Comparison of ENCODE assay signal across 8 cellular contexts in genomic region chr12:30796508-30796780, GRCh38. TPM values are rescaled to one million over a fixed set of nuclear protein-coding genes. Genes with fewer than 3 reads are reported as not detected.
A peak's percentile ranks its signal among the peaks of the same experiment; 100 is the strongest.
DNase-seq lines count a peak whose midpoint lies in the region; TF ChIP-seq lines count a peak whose summit lies in the region.

No MANE protein-coding gene starts in this region.

- in situ Hi-C loops in GM23248 (cut with MboI): no loop called here

- H3K27me3 ChIP-seq in Caco-2 (replicated peaks; ENCODE audit: control insufficient read depth, insufficient read depth, low read length) (no peaks in the 10 kb centered on the region), GM23248 (replicated peaks; ENCODE audit: insufficient read depth) (no peaks in the 10 kb centered on the region), Peyer's patch (peaks cover 0 to 5% of the 10 kb centered on the region in 2 donors), endodermal cell (ENCODE audit: control insufficient read depth, insufficient read depth, low read length, poor library complexity, severe bottlenecking) (no peaks in the 10 kb centered on the region), mucosa of stomach (ENCODE audit: control insufficient read depth, insufficient read depth, low read length) (peaks cover 17% of the 10 kb centered on the region)
- no peaks in the 10 kb centered on the region for H3K27me3 ChIP-seq in CD4-positive, alpha-beta memory T cell (ENCODE audit: insufficient read depth, low read length)

- H3K27me3 Mint-ChIP-seq in Caco-2 (ENCODE audit: insufficient read depth, unreplicated experiment) (peaks cover 3% of the 10 kb centered on the region), endodermal cell (ENCODE audit: insufficient read depth) (peaks cover 6% of the 10 kb centered on the region)
- peaks cover 25 to 41% of the 10 kb centered on the region in 2 donors for H3K27me3 Mint-ChIP-seq in CD4-positive, alpha-beta memory T cell

- DNase-seq in Caco-2 (peak; percentile 64 to 66), GM23248 (peak; percentile 78), Peyer's patch (peak in 1 of 3 donors; percentile 53), endodermal cell (no peak), NK-92 (lab: John Stamatoyannopoulos, UW; ENCODE audit: unreplicated experiment) (no peak)
- no peak for DNase-seq in activated CD4-positive, CD25-positive, alpha-beta regulatory T cell treated with anti-CD3 and anti-CD28 coated beads, Interleukin-2, amount 50 U/mL, for 72 hours
- DNase-seq in CD4-positive, alpha-beta memory T cell: no peak

- H3K4me3 Mint-ChIP-seq in Caco-2 (ENCODE audit: unreplicated experiment) (peak overlapping the region; percentile 80), endodermal cell (peak overlapping the region; percentile 73)
- H3K4me3 Mint-ChIP-seq in CD4-positive, alpha-beta memory T cell: peak overlapping the region in 3 of 8 donors; percentile 69 to 83 (median 75)

- peaks cover 34% of the 10 kb centered on the region for H3F3A ChIP-seq in GM23248 (ENCODE audit: insufficient read depth)

- H3K36me3 Mint-ChIP-seq in Caco-2 (ENCODE audit: insufficient read depth, unreplicated experiment) (no peaks in the 10 kb centered on the region), endodermal cell (ENCODE audit: low read depth) (peaks cover 22% of the 10 kb centered on the region)
- no peaks in the 10 kb centered on the region for H3K36me3 Mint-ChIP-seq in CD4-positive, alpha-beta memory T cell

- peaks cover 14% of the 10 kb centered on the region; the same call in 1 of the 2 replicates for H3K79me2 ChIP-seq in GM23248 (ENCODE audit: insufficient read depth)

- H3K4me2 ChIP-seq in GM23248 (ENCODE audit: unreplicated experiment): peak overlapping the region; percentile 95

- 0 to 9% methylated on average over 7 to 17 of the region's 19 CpGs for WGBS in GM23248 (ENCODE audit: low coverage in 1 of 2, low lambda C conversion rate in 2 of 2, missing lambda C conversion rate in 2 of 2), 2 experiments
- 1% methylated on average over 19 of the region's 19 CpGs; no CpG with 5 or more reads in 1 of the 2 experiments for WGBS in endodermal cell (ENCODE audit: insufficient coverage in 1 of 2, insufficient read length in 1 of 2), 2 experiments

- H3K27ac ChIP-seq in GM23248 (peak overlapping the region; percentile 97), Peyer's patch (no peak overlapping the region), endodermal cell (ENCODE audit: low read depth, low read length) (no peak overlapping the region)
- no peak overlapping the region for H3K27ac ChIP-seq in CD4-positive, alpha-beta memory T cell (ENCODE audit: low read depth, low read length)

- intact Hi-C loops in Caco-2 (cut with micrococcal nuclease; ENCODE audit: unreplicated experiment): loop anchor here (1.0 to 10.0 kb wide), 4 partner anchors 33 to 292 kb away; partner anchors contain the start of gene IPO8
- intact Hi-C loops in CD4-positive, alpha-beta memory T cell (cut with micrococcal nuclease): no loop called here

- H4K20me1 ChIP-seq in GM23248 (ENCODE audit: insufficient read depth): no peaks in the 10 kb centered on the region

- no peak overlapping the region for H3K27ac Mint-ChIP-seq in Caco-2 (ENCODE audit: unreplicated experiment)
- no peak overlapping the region for H3K27ac Mint-ChIP-seq in endodermal cell
- no peak overlapping the region for H3K27ac Mint-ChIP-seq in CD4-positive, alpha-beta memory T cell

- H3K4me1 ChIP-seq in Caco-2: peaks cover 26% of the 10 kb centered on the region
- peaks cover 34% of the 10 kb centered on the region for H3K4me1 ChIP-seq in GM23248 (ENCODE audit: insufficient read depth)
- peaks cover 0 to 18% (median 7%) of the 10 kb centered on the region in 4 donors for H3K4me1 ChIP-seq in Peyer's patch
- H3K4me1 ChIP-seq in endodermal cell (ENCODE audit: control insufficient read depth, insufficient read depth, low read length): no peaks in the 10 kb centered on the region
- peaks cover 19% of the 10 kb centered on the region for H3K4me1 ChIP-seq in mucosa of stomach (ENCODE audit: control insufficient read depth, insufficient read depth, low read length)
- peaks cover 11% of the 10 kb centered on the region for H3K4me1 ChIP-seq in CD4-positive, alpha-beta memory T cell (ENCODE audit: insufficient read depth, low read length)

- H3K9me3 Mint-ChIP-seq in Caco-2 (ENCODE audit: unreplicated experiment) (no peaks in the 10 kb centered on the region), endodermal cell (peaks cover 13% of the 10 kb centered on the region)
- no peaks in the 10 kb centered on the region for H3K9me3 Mint-ChIP-seq in CD4-positive, alpha-beta memory T cell

- peak overlapping the region; percentile 93 for H3K9ac ChIP-seq in GM23248
- peak overlapping the region; percentile 15 for H3K9ac ChIP-seq in endodermal cell (ENCODE audit: extremely low read depth, low read length, poor library complexity, severe bottlenecking)
- peak overlapping the region; percentile 68 for H3K9ac ChIP-seq in mucosa of stomach (ENCODE audit: low read length)

- BruUV-seq in Caco-2 (replicated peaks; lab: Mats Ljungman, UMichigan): no TSS peak

- H3K4me3 ChIP-seq in Caco-2 (ENCODE audit: low read depth, low read length): peak overlapping the region; percentile 75
- H3K4me3 ChIP-seq in GM23248: peak overlapping the region; percentile 88
- peak overlapping the region; percentile 33 to 57 (median 46) for H3K4me3 ChIP-seq in Peyer's patch
- H3K4me3 ChIP-seq in endodermal cell (ENCODE audit: low read length): peak overlapping the region; percentile 77
- peak overlapping the region; percentile 64 for H3K4me3 ChIP-seq in mucosa of stomach (ENCODE audit: low read length)
- no peak overlapping the region for H3K4me3 ChIP-seq in CD4-positive, alpha-beta memory T cell (ENCODE audit: low read length in 2 of 2)

- CTCF ChIA-PET in Caco-2 (lab: Charles Lee): interaction anchor here (0.6 to 1.9 kb wide), 5 partner anchors 42 to 635 kb away, joined by 3 to 21 read pairs (median 3); partner anchors contain the start of genes CAPRIN2 and IPO8
- CTCF ChIA-PET in CD4-positive, alpha-beta memory T cell (lab: Charles Lee; ENCODE audit: partially characterized antibody): interaction anchor here (0.7 to 1.1 kb wide), 4 partner anchors 12 to 1693 kb away, joined by 3 read pairs; no protein-coding TSS in a partner anchor

- peak overlapping the region; percentile 85 for H2AFZ ChIP-seq in GM23248

- H3K9me3 ChIP-seq in Caco-2: no peaks in the 10 kb centered on the region
- no peaks in the 10 kb centered on the region for H3K9me3 ChIP-seq in GM23248 (ENCODE audit: low read depth)
- no peaks in the 10 kb centered on the region for H3K9me3 ChIP-seq in Peyer's patch
- H3K9me3 ChIP-seq in endodermal cell (ENCODE audit: control insufficient read depth, low read length): peaks cover 10% of the 10 kb centered on the region
- no peaks in the 10 kb centered on the region for H3K9me3 ChIP-seq in mucosa of stomach (ENCODE audit: control insufficient read depth, low read length)
- H3K9me3 ChIP-seq in CD4-positive, alpha-beta memory T cell (ENCODE audit: control insufficient read depth in 1 of 2, low read length in 2 of 2): no peaks in the 10 kb centered on the region

- H3K9me2 ChIP-seq in GM23248 (ENCODE audit: insufficient read depth): no peaks in the 10 kb centered on the region

- no peak for TF ChIP-seq POLR2A in Peyer's patch (IDR thresholded peaks at IDR 0.05)

- no peaks in the 10 kb centered on the region for H3K36me3 ChIP-seq in Caco-2 (ENCODE audit: control insufficient read depth, insufficient read depth, low read length)
- H3K36me3 ChIP-seq in GM23248 (ENCODE audit: low read depth): peaks cover 12% of the 10 kb centered on the region; the same call in 1 of the 2 replicates
- no peaks in the 10 kb centered on the region for H3K36me3 ChIP-seq in Peyer's patch
- H3K36me3 ChIP-seq in endodermal cell (ENCODE audit: control insufficient read depth, insufficient read depth, low read length): peaks cover 9% of the 10 kb centered on the region
- no peaks in the 10 kb centered on the region for H3K36me3 ChIP-seq in mucosa of stomach (ENCODE audit: control insufficient read depth, insufficient read depth, low read length)
- no peaks in the 10 kb centered on the region for H3K36me3 ChIP-seq in CD4-positive, alpha-beta memory T cell (ENCODE audit: insufficient read depth, low read length)

- POLR2A ChIA-PET in Caco-2 (lab: Charles Lee): interaction anchor here (0.6 kb wide), 1 partner anchor 50 kb away, joined by 6 read pairs; no protein-coding TSS in a partner anchor
- POLR2A ChIA-PET in CD4-positive, alpha-beta memory T cell (lab: Charles Lee; ENCODE audit: partially characterized antibody): interaction anchor here (0.8 kb wide), 1 partner anchor 41 kb away, joined by 3 read pairs; no protein-coding TSS in a partner anchor

- H3K4me1 Mint-ChIP-seq in Caco-2 (ENCODE audit: low read depth, unreplicated experiment) (peaks cover 19% of the 10 kb centered on the region), endodermal cell (peaks cover 36% of the 10 kb centered on the region)
- H3K4me1 Mint-ChIP-seq in CD4-positive, alpha-beta memory T cell: peaks cover 7 to 27% (median 13%) of the 10 kb centered on the region in 4 donors

- TF ChIP-seq CTCF in Caco-2 (IDR thresholded peaks at IDR 0.05; ENCODE audit: insufficient read depth in 1 of 2, low read depth in 1 of 2, low read length in 1 of 2, severe bottlenecking in 1 of 2, unreplicated experiment in 1 of 2) (no peak), Peyer's patch (IDR thresholded peaks at IDR 0.05) (no peak), endodermal cell (conservative IDR thresholded peaks at IDR 0.05) (no peak)

RNA-seq across cellular contexts. Expression of gene CAPRIN2, which starts 41.7 kb away (rescaled TPM):
- total RNA-seq in Caco-2 (2022) (19.6 and 21.7 TPM in 2 replicates), Peyer's patch (100 to 1,000 TPM in 1 of 4 donors, 10 to 100 TPM in 3; 16.1 to 153 (median 28.1) TPM), endodermal cell (100 to 1,000 TPM in 1 of 2 donors, 10 to 100 TPM in 1; 62.2 to 103 TPM)
- 24.7 and 33.0 TPM in 2 replicates for total RNA-seq in GM23248 (2014; rRNA removed; shearing (Covaris generic))
- 19.3 and 20.1 TPM in 2 replicates for polyA plus RNA-seq in GM23248 (2016; fragmentation: Nextera tagmentation; extraction: Ambion mirVana)
- 43.4 TPM for polyA plus RNA-seq in endodermal cell (2013, experiment 1 of 2)
- 41.2 TPM for polyA plus RNA-seq in endodermal cell (2013, experiment 2 of 2)
- 10 to 100 TPM; 42.9 to 47.0 TPM for total RNA-seq in CD4-positive, alpha-beta memory T cell
- 1 to 10 TPM; 4.5 to 8.7 TPM for polyA plus RNA-seq in CD4-positive, alpha-beta memory T cell

Comparison
In these comparisons a context has a peak if more than half of its experiments do, and no peak if none do; other contexts are left out.
1. DNase-seq: peak in Caco-2 (2 of 2) and GM23248 (single experiment); none in endodermal cell (single experiment), activated CD4-positive, CD25-positive, alpha-beta regulatory T cell treated with anti-CD3 and anti-CD28 coated beads, Interleukin-2, amount 50 U/mL, for 72 hours (single experiment), NK-92 (single experiment) and CD4-positive, alpha-beta memory T cell (0 of 5).
2. H3K4me3 ChIP-seq: peak in Caco-2 (single experiment), GM23248 (single experiment), Peyer's patch (4 of 4), endodermal cell (single experiment) and mucosa of stomach (single experiment); none in CD4-positive, alpha-beta memory T cell (0 of 2).
3. H3K9ac ChIP-seq: peak in every context shown above with its lines; median percentile 93 in GM23248; 68 in mucosa of stomach; 15 in endodermal cell.